1 cellular context compared by ENCODE assay signal in genomic region chr18:58285731-58286130, GRCh38.
TF ChIP-seq lines count a peak whose summit lies in the region.

No MANE protein-coding gene starts in this region.

TF ChIP-seq in HepG2, 621 proteins besides CTCF, POLR2A, EP300 and RAD21 (continued from another document):
- TF ChIP-seq FOXP1 (IDR thresholded peaks at IDR 0.05) (no peak), FOXP1 (CRISPR knock-in tag; IDR thresholded peaks at IDR 0.05) (0 out of 2 replicates have a peak, but pooled peaks have one; percentile 48), PPARG (CRISPR knock-in tag; conservative IDR thresholded peaks at IDR 0.05) (peak; percentile 83), ZBTB20 (CRISPR knock-in tag; IDR thresholded peaks at IDR 0.05; ENCODE audit: borderline replicate concordance, low read depth) (no peak), MEF2D (CRISPR knock-in tag; IDR thresholded peaks at IDR 0.05) (no peak), PAX8 (CRISPR knock-in tag; IDR thresholded peaks at IDR 0.05; ENCODE audit: borderline replicate concordance) (no peak), E2F2 (CRISPR knock-in tag; IDR thresholded peaks at IDR 0.05; ENCODE audit: borderline replicate concordance) (no peak), SMAD9 (CRISPR knock-in tag; IDR thresholded peaks at IDR 0.05) (no peak), RBAK (CRISPR knock-in tag; IDR thresholded peaks at IDR 0.05) (no peak), THAP9 (CRISPR knock-in tag; IDR thresholded peaks at IDR 0.05; ENCODE audit: borderline replicate concordance) (no peak), EZH2 (conservative IDR thresholded peaks at IDR 0.05; ENCODE audit: low read depth, low read length) (no peak), GABPA (IDR thresholded peaks at IDR 0.05; ENCODE audit: low read depth, low read length) (no peak), GABPA (CRISPR knock-in tag; IDR thresholded peaks at IDR 0.05; ENCODE audit: low read depth) (0 out of 2 replicates have a peak, but pooled peaks have one; percentile 2), ARID5B (CRISPR knock-in tag; IDR thresholded peaks at IDR 0.05) (peak; percentile 58; the same call in 1 of the 2 replicates), ELF3 (CRISPR knock-in tag; IDR thresholded peaks at IDR 0.05) (peak; percentile 56), MYPOP (CRISPR knock-in tag; IDR thresholded peaks at IDR 0.05) (no peak), FOXJ3 (CRISPR knock-in tag; IDR thresholded peaks at IDR 0.05; ENCODE audit: borderline replicate concordance) (peak; percentile 57; the same call in 1 of the 2 replicates), HNF4A (CRISPR knock-in tag; IDR thresholded peaks at IDR 0.05) (peak; percentile 60), KDM6A (CRISPR knock-in tag; IDR thresholded peaks at IDR 0.05; ENCODE audit: low read depth) (no peak), MED1 (CRISPR knock-in tag; IDR thresholded peaks at IDR 0.05) (peak; percentile 55), HMGXB4 (CRISPR knock-in tag; IDR thresholded peaks at IDR 0.05; ENCODE audit: borderline replicate concordance in 1 of 2, low read depth in 1 of 2) (no peak), ZNF138 (CRISPR knock-in tag; IDR thresholded peaks at IDR 0.05; ENCODE audit: low read depth) (no peak), GLI4 (CRISPR knock-in tag; IDR thresholded peaks at IDR 0.05; ENCODE audit: borderline replicate concordance) (no peak), NR2C2 (CRISPR knock-in tag; IDR thresholded peaks at IDR 0.05; ENCODE audit: borderline replicate concordance) (no peak), PBX2 (CRISPR knock-in tag; IDR thresholded peaks at IDR 0.05) (no peak), YEATS4 (CRISPR knock-in tag; IDR thresholded peaks at IDR 0.05; ENCODE audit: borderline replicate concordance) (no peak), NCOA2 (CRISPR knock-in tag; IDR thresholded peaks at IDR 0.05) (peak; percentile 72), ZNF121 (CRISPR knock-in tag; IDR thresholded peaks at IDR 0.05) (no peak), EEA1 (CRISPR knock-in tag; IDR thresholded peaks at IDR 0.05; ENCODE audit: borderline replicate concordance) (no peak), THAP11 (CRISPR knock-in tag; IDR thresholded peaks at IDR 0.05) (peak; percentile 13; the same call in 1 of the 2 replicates), YY1 (IDR thresholded peaks at IDR 0.05; ENCODE audit: insufficient read depth, insufficient replicate concordance, low read depth, low read length) (no peak), ZNF335 (CRISPR knock-in tag; IDR thresholded peaks at IDR 0.05) (no peak), ZBTB37 (CRISPR knock-in tag; IDR thresholded peaks at IDR 0.05) (no peak), ZNF777 (CRISPR knock-in tag; IDR thresholded peaks at IDR 0.05) (no peak), ZNF256 (CRISPR knock-in tag; conservative IDR thresholded peaks at IDR 0.05) (no peak), PAXIP1 (CRISPR knock-in tag; conservative IDR thresholded peaks at IDR 0.05) (peak; percentile 43; the same call in 1 of the 2 replicates)
